17 cellular contexts compared by ENCODE assay signal in the genomic region with DNA sequence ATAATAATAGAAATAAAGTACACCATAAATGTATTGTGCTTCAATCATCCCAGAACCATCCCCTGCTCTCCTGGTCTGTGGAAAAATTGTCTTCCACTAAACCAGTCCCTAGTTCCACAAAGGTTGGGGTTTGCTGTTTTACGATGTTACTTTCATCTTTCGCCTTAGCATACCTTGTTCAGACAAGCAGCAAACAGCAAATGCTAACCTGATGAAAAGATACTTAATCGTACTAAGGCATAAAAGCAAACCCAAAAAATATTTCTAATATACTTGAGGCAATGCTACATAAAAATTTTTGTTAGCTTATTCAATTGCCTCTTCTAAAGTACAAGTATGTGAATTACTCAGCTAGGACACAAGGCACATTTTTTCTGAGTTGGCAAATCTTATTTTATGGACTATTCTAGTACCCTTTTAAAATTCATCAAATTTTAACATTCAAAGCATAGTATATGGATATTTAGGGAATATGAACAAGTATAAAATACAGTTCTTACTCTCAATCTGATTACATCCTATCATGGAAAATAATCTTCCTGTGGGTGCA.
DNase-seq lines count a peak whose midpoint lies in the region; ATAC-seq and TF ChIP-seq lines count a peak whose summit lies in the region.
"Had no signal": no experiment of that assay in that cellular context is flagged by ENCODE, and none has a peak within 500 bp of the region (broad histone marks: within the 10 kb centered on the region; RNA-seq: fewer than 3 reads in every experiment).

No MANE protein-coding gene starts in this region.

- no peaks in the 10 kb centered on the region for H3K79me2 ChIP-seq in GM23248 (ENCODE audit: insufficient read depth)
- no peaks in the 10 kb centered on the region for H3K79me2 ChIP-seq in mammary epithelial cell (ENCODE audit: insufficient read depth, low read length)

- no peak overlapping the region for H2AFZ ChIP-seq in GM23248
- no peak overlapping the region for H2AFZ ChIP-seq in mammary epithelial cell (ENCODE audit: low read depth, low read length)

- H3K4me1 ChIP-seq in GM23248 (ENCODE audit: insufficient read depth) (peaks cover 68% of the 10 kb centered on the region), mammary epithelial cell (ENCODE audit: insufficient read depth, low read length) (peaks cover 24% of the 10 kb centered on the region), left lung (peaks cover 0 to 24% of the 10 kb centered on the region in 2 donors), upper lobe of right lung (peaks cover 21% of the 10 kb centered on the region)

- WGBS in GM23248 (ENCODE audit: low coverage in 1 of 2, low lambda C conversion rate in 2 of 2, missing lambda C conversion rate in 2 of 2), 2 experiments = 58 to 59% methylated on average over 3 of the region's 3 CpGs
- WGBS in mammary epithelial cell (ENCODE audit: low coverage, missing lambda C conversion rate) = 82% methylated on average over 3 of the region's 3 CpGs

- in situ Hi-C loops in GM23248 (cut with MboI) (no loop called here), mammary epithelial cell (cut with MboI; ENCODE audit: low sequenced_read_pairs in 2 of 2) (no loop called here)

- peak; percentile 64 for DNase-seq in GM23248
- DNase-seq in mammary epithelial cell = no peak
- DNase-seq in left lung = no peak
- no peak for DNase-seq in upper lobe of right lung
- DNase-seq in substantia nigra (lab: John Stamatoyannopoulos, UW) = no peak
- no peak for DNase-seq in GM10248 (ENCODE audit: extremely low spot score)
- DNase-seq: COR-L47, DMS 273 treated with DMSO at 0.1 percent for 48 hours, DND-41, GOT3, NCI-H1105, NCI-H1694 treated with DMSO at 0.1 percent for 48 hours, NCI-H510A treated with DMSO at 0.1 percent for 48 hours, NCI-H774, OCI-M1 had no signal

- H3K4me2 ChIP-seq in GM23248 (ENCODE audit: unreplicated experiment) = peak overlapping the region; percentile 20
- no peak overlapping the region for H3K4me2 ChIP-seq in mammary epithelial cell (ENCODE audit: insufficient read depth, low read depth, low read length)

- no peaks in the 10 kb centered on the region for H3K9me2 ChIP-seq in GM23248 (ENCODE audit: insufficient read depth)

- H3K36me3 ChIP-seq in GM23248 (ENCODE audit: low read depth) (no peaks in the 10 kb centered on the region), mammary epithelial cell (ENCODE audit: insufficient read depth, low read length) (no peaks in the 10 kb centered on the region), left lung (no peaks in the 10 kb centered on the region), upper lobe of right lung (no peaks in the 10 kb centered on the region)

- peaks cover 60% of the 10 kb centered on the region for H3F3A ChIP-seq in GM23248 (ENCODE audit: insufficient read depth)

- H3K27me3 ChIP-seq in GM23248 (replicated peaks; ENCODE audit: insufficient read depth) (no peaks in the 10 kb centered on the region), mammary epithelial cell (ENCODE audit: insufficient read depth, low read length) (no peaks in the 10 kb centered on the region), left lung (no peaks in the 10 kb centered on the region), upper lobe of right lung (no peaks in the 10 kb centered on the region)

- H3K9me3 ChIP-seq in GM23248 (ENCODE audit: low read depth) (no peaks in the 10 kb centered on the region), mammary epithelial cell (replicated peaks; ENCODE audit: insufficient read depth, low read length) (peaks cover 9% of the 10 kb centered on the region), left lung (peaks cover 0 to 1% of the 10 kb centered on the region in 2 donors), upper lobe of right lung (no peaks in the 10 kb centered on the region)

- H3K4me3 ChIP-seq in GM23248 (no peak overlapping the region), mammary epithelial cell (replicated peaks in 1 of 3; ENCODE audit: insufficient read depth in 1 of 3, low read depth in 2 of 3, low read length in 3 of 3) (no peak overlapping the region), left lung (no peak overlapping the region), upper lobe of right lung (no peak overlapping the region)

- TF ChIP-seq CTCF in mammary epithelial cell (conservative IDR thresholded peaks at IDR 0.05 in 1 of 2, IDR thresholded peaks at IDR 0.05 in 1 of 2; ENCODE audit: extremely low read depth in 1 of 2, insufficient read depth in 1 of 2, low read depth in 1 of 2, low read length in 2 of 2) (no peak), left lung (IDR thresholded peaks at IDR 0.05) (no peak), upper lobe of right lung (IDR thresholded peaks at IDR 0.05) (no peak), GM10248 (IDR thresholded peaks at IDR 0.05; ENCODE audit: control extremely low read depth, extremely low read depth, low read depth, missing control alignments) (no peak)

- intact Hi-C loops in mammary epithelial cell (cut with micrococcal nuclease) = loop anchor here (5.0 kb wide), 1 partner anchor 463 kb away; no protein-coding TSS in a partner anchor
- intact Hi-C loops in left lung (cut with DNase I) = no loop called here
- intact Hi-C loops in upper lobe of right lung (cut with DNase I) = no loop called here

- dilution Hi-C loops in mammary epithelial cell (cut with HindIII; ENCODE audit: low sequenced_read_pairs) = no loop called here

- ATAC-seq in left lung (peak; percentile 35), upper lobe of right lung (no peak), GM18502 (IDR thresholded peaks at IDR 0.05; ENCODE audit: poor library complexity, unreplicated experiment) (no peak)
- ATAC-seq: HCT116 had no signal

- CTCF ChIA-PET in mammary epithelial cell (lab: Charles Lee; ENCODE audit: low non-redundant PET) (interaction anchor here (0.6 kb wide), 1 partner anchor 460 kb away, joined by 6 read pairs; the partner anchor contains the start of gene BTG1), GM10248 (lab: Yijun Ruan, JAX) (interaction anchor here (0.9 to 1.8 kb wide), 5 partner anchors 10 to 22 kb away, joined by 3 to 9 read pairs (median 4); no protein-coding TSS in a partner anchor)

- H3K9ac ChIP-seq in GM23248 (0 out of 2 replicates have a peak overlapping the region, but pooled peaks have one; percentile 6), mammary epithelial cell (ENCODE audit: insufficient read depth, low read length) (no peak overlapping the region)

- H4K20me1 ChIP-seq in GM23248 (ENCODE audit: insufficient read depth) (no peaks in the 10 kb centered on the region), mammary epithelial cell (ENCODE audit: insufficient read depth, low read length) (no peaks in the 10 kb centered on the region)

- H3K27ac ChIP-seq in GM23248 = peak overlapping the region; percentile 92
- peak overlapping the region; percentile 20 for H3K27ac ChIP-seq in mammary epithelial cell (ENCODE audit: insufficient read depth, low read depth, low read length)
- H3K27ac ChIP-seq in left lung = peak overlapping the region; percentile 2 to 63
- H3K27ac ChIP-seq in upper lobe of right lung = peak overlapping the region; percentile 7
- H3K27ac ChIP-seq in substantia nigra (ENCODE audit: low read depth, low read length, poor library complexity, severe bottlenecking) = no peak overlapping the region

- POLR2A ChIA-PET in GM10248 (lab: Yijun Ruan, JAX) = no interaction called here

- no TSS peak for BruUV-seq in mammary epithelial cell (replicated peaks; lab: Mats Ljungman, UMichigan)
